ENCODE assay signal across 32 cellular contexts in the genomic region with DNA sequence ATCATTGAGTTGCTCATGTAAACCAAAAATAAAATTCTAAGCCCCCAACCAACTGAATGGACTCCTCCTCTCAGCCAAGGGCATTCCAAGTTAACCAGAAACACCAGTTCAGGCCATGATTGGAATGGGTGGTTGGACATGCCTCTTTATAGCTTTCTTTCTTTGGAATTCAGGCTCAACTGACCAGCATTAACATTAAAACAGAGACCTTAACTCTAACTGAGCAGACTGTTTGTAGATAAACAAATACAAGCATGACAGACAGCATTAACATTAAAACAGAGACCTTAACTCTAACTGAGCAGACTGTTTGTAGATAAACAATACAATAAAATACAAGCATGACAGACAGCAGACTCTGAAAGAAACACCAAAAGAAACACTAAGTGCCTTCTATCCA.
"Had no signal": no experiment of that assay in that cellular context is flagged by ENCODE, and none has a peak within 500 bp of the region (broad histone marks: within the 10 kb centered on the region; RNA-seq: fewer than 3 reads in every experiment).

No MANE protein-coding gene starts in this region.

- DNase-seq: activated CD4-positive, alpha-beta T cell treated with anti-CD3 and anti-CD28 coated beads, Interleukin-2, amount 10 ng/mL, durations not matched to agents 24 days and 14 days; activated CD4-positive, alpha-beta T cell treated with anti-CD3 and anti-CD28 coated beads, Interleukin-2, amount 50 U/mL, for 4 hours; activated CD4-positive, CD25-positive, alpha-beta regulatory T cell; activated CD8-positive, alpha-beta T cell treated with anti-CD3 and anti-CD28 coated beads for 36 hours; activated effector memory CD4-positive, alpha-beta T cell treated with anti-CD3 and anti-CD28 coated beads, Interleukin-2, amount 50 U/mL, for 16 hours; activated naive CD4-positive, alpha-beta T cell; activated naive CD4-positive, alpha-beta T cell treated with anti-CD3 and anti-CD28 coated beads, Interleukin-2, amount 50 U/mL, for 16 hours; activated naive CD8-positive, alpha-beta T cell treated with anti-CD3 and anti-CD28 coated beads for 36 hours; activated T-cell treated with anti-CD3 and anti-CD28 coated beads, Interleukin-2, amount 50 U/mL, for 1 hour; activated T-cell treated with anti-CD3 and anti-CD28 coated beads, Interleukin-2, amount 50 U/mL, for 72 hours; amniotic stem cell; aorta; brain microvascular endothelial cell; Kasumi-1; MG63; NCI-H1048; NCI-H1105 treated with DMSO at 0.1 percent for 48 hours; NCI-H1436 treated with DMSO at 0.1 percent for 48 hours; NCI-H1694 treated with DMSO at 0.1 percent for 48 hours; NCI-H2029; NCI-H345; NCI-H524 treated with DMSO at 0.1 percent for 48 hours; NK-92 treated with Interleukin-12 subunit alpha and Interleukin-12 subunit beta, amount 100 ng/mL, for 24 hours; PC-9; Right ventricle myocardium superior; SW 1271; T-helper 1 cell; T-helper 2 cell; T-helper 9 cell had no signal

- H3K9me3 ChIP-seq: MG63 had no signal

- H3K4me1 Mint-ChIP-seq: activated CD4-positive, alpha-beta T cell treated with anti-CD3 and anti-CD28 coated beads, Interleukin-2, amount 10 ng/mL, durations not matched to agents 24 days and 14 days; activated naive CD8-positive, alpha-beta T cell treated with anti-CD3 and anti-CD28 coated beads for 36 hours; activated T-helper 17 cell treated with anti-CD3 and anti-CD28 coated beads, Interleukin-2, amount 50 U/mL, for 72 hours; central memory CD8-positive, alpha-beta T cell had no signal

- H3K4me3 ChIP-seq: MG63, PC-9 had no signal

- H3K27ac ChIP-seq: brain microvascular endothelial cell, PC-9, VCaP had no signal

- H3K27me3 ChIP-seq: brain microvascular endothelial cell, MG63 had no signal

- H3K27me3 Mint-ChIP-seq: activated CD4-positive, alpha-beta T cell treated with anti-CD3 and anti-CD28 coated beads, Interleukin-2, amount 10 ng/mL, durations not matched to agents 24 days and 14 days; activated CD8-positive, alpha-beta T cell treated with anti-CD3 and anti-CD28 coated beads for 36 hours; activated naive CD8-positive, alpha-beta T cell treated with anti-CD3 and anti-CD28 coated beads for 36 hours; activated T-helper 17 cell treated with anti-CD3 and anti-CD28 coated beads, Interleukin-2, amount 50 U/mL, for 72 hours; central memory CD8-positive, alpha-beta T cell had no signal

- H3K36me3 ChIP-seq: brain microvascular endothelial cell, MG63 had no signal

- H3K4me3 Mint-ChIP-seq: activated CD4-positive, alpha-beta T cell treated with anti-CD3 and anti-CD28 coated beads, Interleukin-2, amount 10 ng/mL, durations not matched to agents 24 days and 14 days; activated CD8-positive, alpha-beta T cell treated with anti-CD3 and anti-CD28 coated beads for 36 hours; activated naive CD8-positive, alpha-beta T cell treated with anti-CD3 and anti-CD28 coated beads for 36 hours; activated T-cell treated with anti-CD3 and anti-CD28 coated beads, Interleukin-2, amount 50 U/mL, for 72 hours; activated T-helper 17 cell treated with anti-CD3 and anti-CD28 coated beads, Interleukin-2, amount 50 U/mL, for 72 hours; central memory CD8-positive, alpha-beta T cell had no signal

- ATAC-seq: activated CD8-positive, alpha-beta T cell treated with anti-CD3 and anti-CD28 coated beads for 36 hours; activated T-cell treated with anti-CD3 and anti-CD28 coated beads, Interleukin-2, amount 50 U/mL, for 72 hours; activated T-helper 17 cell treated with anti-CD3 and anti-CD28 coated beads, Interleukin-2, amount 50 U/mL, for 72 hours had no signal

- H3K27ac Mint-ChIP-seq: activated CD4-positive, alpha-beta T cell treated with anti-CD3 and anti-CD28 coated beads, Interleukin-2, amount 10 ng/mL, durations not matched to agents 24 days and 14 days; activated CD8-positive, alpha-beta T cell treated with anti-CD3 and anti-CD28 coated beads for 36 hours; activated naive CD8-positive, alpha-beta T cell treated with anti-CD3 and anti-CD28 coated beads for 36 hours; activated T-cell treated with anti-CD3 and anti-CD28 coated beads, Interleukin-2, amount 50 U/mL, for 72 hours; activated T-helper 17 cell treated with anti-CD3 and anti-CD28 coated beads, Interleukin-2, amount 50 U/mL, for 72 hours had no signal

- H3K36me3 Mint-ChIP-seq: activated naive CD8-positive, alpha-beta T cell treated with anti-CD3 and anti-CD28 coated beads for 36 hours had no signal
